ENCODE assay signal across 16 cellular contexts in genomic region chr3:15553749-15554148, GRCh38. TPM values are rescaled to one million over a fixed set of nuclear protein-coding genes. Genes with fewer than 3 reads are reported as not detected.
DNase-seq lines count a peak whose midpoint lies in the region; ATAC-seq, FAIRE-seq and TF ChIP-seq lines count a peak whose summit lies in the region.
"Had no signal": no experiment of that assay in that cellular context is flagged by ENCODE, and none has a peak within 500 bp of the region (broad histone marks: within the 10 kb centered on the region; RNA-seq: fewer than 3 reads in every experiment).

No MANE protein-coding gene starts in this region.

- no peak overlapping the region for H4K12ac ChIP-seq in trophoblast cell (ENCODE audit: low read depth, low read length)

- H4K8ac ChIP-seq in trophoblast cell (ENCODE audit: low read depth, low read length): no peak overlapping the region

- H3K79me2 ChIP-seq in HepG2 (ENCODE audit: insufficient read depth, low read length) (no peaks in the 10 kb centered on the region), trophoblast cell (ENCODE audit: control insufficient read depth, insufficient read depth, low read length, poor library complexity) (no peaks in the 10 kb centered on the region)

- no peak overlapping the region for H3K14ac ChIP-seq in trophoblast cell (ENCODE audit: low read length)

- peaks cover 2% of the 10 kb centered on the region for H3K79me1 ChIP-seq in trophoblast cell (ENCODE audit: low read length)

- H2AFZ ChIP-seq in HepG2 (ENCODE audit: low read length) (no peak overlapping the region), trophoblast cell (ENCODE audit: insufficient read depth, low read length, poor library complexity) (no peak overlapping the region)

- no peaks in the 10 kb centered on the region for H4K20me1 ChIP-seq in HepG2 (ENCODE audit: insufficient read depth, low read length)

- H3K27me3 ChIP-seq in HepG2 (ENCODE audit: control insufficient read depth in 1 of 2, insufficient read depth in 2 of 2, low read length in 2 of 2): no peaks in the 10 kb centered on the region
- no peaks in the 10 kb centered on the region for H3K27me3 ChIP-seq in trophoblast cell (ENCODE audit: insufficient read depth, low read length)
- H3K27me3 ChIP-seq: BLaER1 had no signal

- peak overlapping the region; percentile 33 for H3K23ac ChIP-seq in trophoblast cell (ENCODE audit: low read length)

- H4K91ac ChIP-seq in trophoblast cell (ENCODE audit: low read depth, low read length): no peak overlapping the region

- POLR2A ChIA-PET in HepG2 (lab: Yijun Ruan, JAX) (interaction anchor here (0.6 to 0.9 kb wide), 3 partner anchors 48 to 348 kb away, joined by 3 read pairs; partner anchors contain the start of genes BTD, CAPN7 and METTL6), MCF 10A (lab: Yijun Ruan, JAX) (no interaction called here)

- TF ChIP-seq CTCF in HepG2 (CRISPR knock-in tag; IDR thresholded peaks at IDR 0.05): no peak
- no peak for TF ChIP-seq CTCF in MCF 10A (IDR thresholded peaks at IDR 0.05; ENCODE audit: unreplicated experiment)

- peaks cover 9% of the 10 kb centered on the region for H3K36me3 Mint-ChIP-seq in activated naive CD8-positive, alpha-beta T cell treated with anti-CD3 and anti-CD28 coated beads for 36 hours
- peaks cover 5% of the 10 kb centered on the region for H3K36me3 Mint-ChIP-seq in activated naive CD8-positive, alpha-beta T cell treated with anti-CD3 and anti-CD28 coated beads, Interleukin-2, amount 50 U/mL, for 24 hours (ENCODE audit: low read depth)
- peaks cover 4% of the 10 kb centered on the region for H3K36me3 Mint-ChIP-seq in MCF 10A (ENCODE audit: insufficient read depth, unreplicated experiment)

- H3K9me3 Mint-ChIP-seq in activated naive CD8-positive, alpha-beta T cell treated with anti-CD3 and anti-CD28 coated beads for 36 hours: no peaks in the 10 kb centered on the region
- H3K9me3 Mint-ChIP-seq in activated naive CD8-positive, alpha-beta T cell treated with anti-CD3 and anti-CD28 coated beads, Interleukin-2, amount 50 U/mL, for 24 hours: no peaks in the 10 kb centered on the region
- no peaks in the 10 kb centered on the region for H3K9me3 Mint-ChIP-seq in MCF 10A (ENCODE audit: unreplicated experiment)
- H3K9me3 Mint-ChIP-seq: CD8-positive, alpha-beta memory T cell had no signal

- H3K4me1 Mint-ChIP-seq in activated naive CD8-positive, alpha-beta T cell treated with anti-CD3 and anti-CD28 coated beads for 36 hours: peaks cover 21% of the 10 kb centered on the region
- peaks cover 17% of the 10 kb centered on the region for H3K4me1 Mint-ChIP-seq in activated naive CD8-positive, alpha-beta T cell treated with anti-CD3 and anti-CD28 coated beads, Interleukin-2, amount 50 U/mL, for 24 hours
- peaks cover 5% of the 10 kb centered on the region for H3K4me1 Mint-ChIP-seq in MCF 10A (ENCODE audit: insufficient read depth, unreplicated experiment)

- H3K4ac ChIP-seq in trophoblast cell (ENCODE audit: low read depth, low read length): no peak overlapping the region

- no peaks in the 10 kb centered on the region for H3K9me3 ChIP-seq in HepG2 (ENCODE audit: low read length)
- no peaks in the 10 kb centered on the region for H3K9me3 ChIP-seq in trophoblast cell (ENCODE audit: insufficient read depth, low read depth, low read length)
- H3K9me3 ChIP-seq: Caco-2 had no signal

- BruUV-seq in HepG2 (replicated peaks; lab: Mats Ljungman, UMichigan) (no TSS peak), MCF 10A (replicated peaks; lab: Mats Ljungman, UMichigan) (no TSS peak)

- TF ChIP-seq POLR2A in HepG2 (IDR thresholded peaks at IDR 0.05; ENCODE audit: insufficient read depth in 1 of 2, low read depth in 2 of 2, low read length in 2 of 2): no peak

- in situ Hi-C loops in HepG2 (cut with HindIII; ENCODE audit: extremely low pct_ligation_motif_present, low pct_unique_long_range_greater_than_20kb): no loop called here

- H3K27ac Mint-ChIP-seq in activated naive CD8-positive, alpha-beta T cell treated with anti-CD3 and anti-CD28 coated beads for 36 hours: peak overlapping the region; percentile 44
- no peak overlapping the region for H3K27ac Mint-ChIP-seq in activated naive CD8-positive, alpha-beta T cell treated with anti-CD3 and anti-CD28 coated beads, Interleukin-2, amount 50 U/mL, for 24 hours
- no peak overlapping the region for H3K27ac Mint-ChIP-seq in MCF 10A (ENCODE audit: low read depth, unreplicated experiment)

- no peak overlapping the region for H2BK120ac ChIP-seq in trophoblast cell (ENCODE audit: insufficient read depth, low read length, poor library complexity)

- intact Hi-C loops in HepG2 (cut with micrococcal nuclease; ENCODE audit: unreplicated experiment) (loop anchor here (10.0 kb wide), 1 partner anchor 349 kb away; the partner anchor contains the start of gene CAPN7), MCF 10A (cut with micrococcal nuclease) (no loop called here)

- H3K36me3 ChIP-seq in HepG2 (replicated peaks in 1 of 2; ENCODE audit: control insufficient read depth in 1 of 2, insufficient read depth in 2 of 2, low read length in 2 of 2) (no peaks in the 10 kb centered on the region; a peak in 1 of 5 replicates), trophoblast cell (ENCODE audit: control insufficient read depth in 1 of 2, insufficient read depth in 2 of 2, low read length in 2 of 2) (no peaks in the 10 kb centered on the region)

- no peak overlapping the region for H3K4me3 Mint-ChIP-seq in activated naive CD8-positive, alpha-beta T cell treated with anti-CD3 and anti-CD28 coated beads for 36 hours
- no peak overlapping the region for H3K4me3 Mint-ChIP-seq in activated naive CD8-positive, alpha-beta T cell treated with anti-CD3 and anti-CD28 coated beads, Interleukin-2, amount 50 U/mL, for 24 hours
- H3K4me3 Mint-ChIP-seq in MCF 10A (ENCODE audit: unreplicated experiment): no peak overlapping the region
- H3K4me3 Mint-ChIP-seq: CD8-positive, alpha-beta memory T cell had no signal

- H3K4me1 ChIP-seq in HepG2 (ENCODE audit: insufficient read depth, low read length) (peaks cover 37% of the 10 kb centered on the region), trophoblast cell (ENCODE audit: control insufficient read depth in 1 of 2, insufficient read depth in 2 of 2, low read length in 2 of 2) (peaks cover 0 to 3% of the 10 kb centered on the region in 2 experiments)

- H3K9ac ChIP-seq in HepG2 (ENCODE audit: insufficient read depth, low read depth, low read length) (no peak overlapping the region), trophoblast cell (ENCODE audit: low read length) (no peak overlapping the region)
- H3K9ac ChIP-seq: BLaER1 had no signal

- H2BK12ac ChIP-seq in trophoblast cell (ENCODE audit: low read length): no peak overlapping the region

- H3K27ac ChIP-seq in HepG2 (ENCODE audit: extremely low read length, insufficient read depth, low read length) (peak overlapping the region; percentile 46), trophoblast cell (ENCODE audit: low read depth, low read length) (no peak overlapping the region)
- H3K27ac ChIP-seq: BLaER1 had no signal

- no peak for TF ChIP-seq EP300 in HepG2 (IDR thresholded peaks at IDR 0.05; ENCODE audit: low read depth in 2 of 2, low read length in 2 of 2)
- no peak for TF ChIP-seq EP300 in HepG2 (CRISPR knock-in tag; IDR thresholded peaks at IDR 0.05; ENCODE audit: borderline replicate concordance)

- H3K4me3 ChIP-seq in HepG2 (replicated peaks in 1 of 3; ENCODE audit: insufficient read depth in 1 of 3, low read depth in 2 of 3, low read length in 3 of 3) (no peak overlapping the region), trophoblast cell (ENCODE audit: low read depth, low read length) (no peak overlapping the region)
- H3K4me3 ChIP-seq: BLaER1 had no signal

- H3K4me2 ChIP-seq in HepG2 (ENCODE audit: low read depth, low read length) (peak overlapping the region; percentile 49), trophoblast cell (ENCODE audit: low read length) (no peak overlapping the region)
- H3K4me2 ChIP-seq: BLaER1 had no signal

- no peak overlapping the region for H2AK5ac ChIP-seq in trophoblast cell (ENCODE audit: low read length)

- H2BK5ac ChIP-seq in trophoblast cell (ENCODE audit: low read depth, low read length, poor library complexity): no peak overlapping the region

- ATAC-seq in activated naive CD8-positive, alpha-beta T cell treated with anti-CD3 and anti-CD28 coated beads, Interleukin-2, amount 50 U/mL, for 24 hours: no peak
- peak; percentile 94 for ATAC-seq in HepG2

- CTCF ChIA-PET in HepG2 (lab: Yijun Ruan, JAX; ENCODE audit: low intra/inter-chr PET ratio, low total read pairs): no interaction called here
- CTCF ChIA-PET in MCF 10A (lab: Yijun Ruan, JAX): interaction anchor here (1.5 kb wide), 1 partner anchor 11 kb away, joined by 3 read pairs; no protein-coding TSS in a partner anchor

- DNase-seq in activated naive CD8-positive, alpha-beta T cell treated with anti-CD3 and anti-CD28 coated beads for 36 hours: no peak
- no peak for DNase-seq in activated naive CD8-positive, alpha-beta T cell treated with anti-CD3 and anti-CD28 coated beads, Interleukin-2, amount 50 U/mL, for 24 hours
- DNase-seq in HepG2 (ENCODE audit: low spot score): peak; percentile 55
- DNase-seq in trophoblast cell: peak in 1 of 2 donors; percentile 56
- DNase-seq in GM03348 (ENCODE audit: low spot score): no peak
- DNase-seq in NCI-H2196 treated with DMSO at 0.1 percent for 48 hours (lab: John Stamatoyannopoulos, UW; ENCODE audit: unreplicated experiment): no peak
- DNase-seq in stimulated activated CD4-positive, alpha-beta T cell treated with anti-CD3 and anti-CD28 coated beads, Interleukin-1b, Interleukin-23, amount 100 ng/mL, for 48 hours: no peak
- DNase-seq in MCF 10A (ENCODE audit: unreplicated experiment): no peak
- DNase-seq: 8988T; AML-193; Caco-2; CD8-positive, alpha-beta memory T cell; GF-D8; HCEC 1CT had no signal

- WGBS in HepG2 (ENCODE audit: low lambda C conversion rate): 13% methylated on average over 3 of the region's 3 CpGs
- WGBS in trophoblast cell (ENCODE audit: extremely low coverage, insufficient coverage, insufficient read length): no CpG with 5 or more reads among the region's 3 CpGs

- H3K27me3 Mint-ChIP-seq in activated naive CD8-positive, alpha-beta T cell treated with anti-CD3 and anti-CD28 coated beads for 36 hours: no peaks in the 10 kb centered on the region
- H3K27me3 Mint-ChIP-seq in activated naive CD8-positive, alpha-beta T cell treated with anti-CD3 and anti-CD28 coated beads, Interleukin-2, amount 50 U/mL, for 24 hours: no peaks in the 10 kb centered on the region
- H3K27me3 Mint-ChIP-seq in MCF 10A (ENCODE audit: insufficient read depth, unreplicated experiment): no peaks in the 10 kb centered on the region
- H3K27me3 Mint-ChIP-seq: CD8-positive, alpha-beta memory T cell had no signal

- FAIRE-seq in HepG2 (lab: Jason Lieb, UNC): peak; percentile 52

- no peak overlapping the region for H3K18ac ChIP-seq in trophoblast cell (ENCODE audit: low read length)

- TF ChIP-seq RAD21 in HepG2 (CRISPR knock-in tag; IDR thresholded peaks at IDR 0.05): no peak

RNA-seq across cellular contexts. Expression of gene COLQ, which starts 32.2 kb away (rescaled TPM):
- under 1 TPM; 0.48 to 0.74 TPM for total RNA-seq in activated naive CD8-positive, alpha-beta T cell treated with anti-CD3 and anti-CD28 coated beads for 36 hours
- total RNA-seq in HepG2 (2016; rRNA removed; fragmentation: Illumina TruSeq; extraction: Trizol): 0.31 TPM in 1 of 2 replicates, not detected in the other
- total RNA-seq in HepG2 (2016; cell fraction: cytosol; rRNA removed; fragmentation: Illumina TruSeq; extraction: Trizol; ENCODE audit: low read depth): not detected in 2 replicates
- total RNA-seq in HepG2 (2016; cell fraction: insoluble cytoplasmic fraction; rRNA removed; fragmentation: Illumina TruSeq; extraction: Trizol): 0.19 TPM in 1 of 2 replicates, not detected in the other
- total RNA-seq in HepG2 (2016; cell fraction: membrane; rRNA removed; fragmentation: Illumina TruSeq; extraction: Trizol): 0.06 and 0.14 TPM in 2 replicates
- total RNA-seq in HepG2 (2016; cell fraction: nucleus; rRNA removed; fragmentation: Illumina TruSeq; extraction: Trizol): 0.96 and 1.6 TPM in 2 replicates
- 0.46 and 0.52 TPM in 2 replicates for polyA plus RNA-seq in HepG2 (2011; rRNA removed)
- 0.13 and 0.19 TPM in 2 replicates for polyA plus RNA-seq in HepG2 (2011; cell fraction: cytosol; rRNA removed)
- polyA plus RNA-seq in HepG2 (2011; cell fraction: nucleus; rRNA removed): 3.7 and 4.0 TPM in 2 replicates
- polyA plus RNA-seq in HepG2 (2012): 0.28 and 0.35 TPM in 2 replicates
- not detected in 2 replicates for polyA plus RNA-seq in HepG2 (2016; cell fraction: cytosol; fragmentation: Illumina TruSeq; extraction: Trizol; ENCODE audit: low read depth)
- 0.10 TPM in 1 of 2 replicates, not detected in the other for polyA plus RNA-seq in HepG2 (2016; cell fraction: insoluble cytoplasmic fraction; fragmentation: Illumina TruSeq; extraction: Trizol; ENCODE audit: low read depth)
- polyA plus RNA-seq in HepG2 (2016; cell fraction: membrane; fragmentation: Illumina TruSeq; extraction: Trizol; ENCODE audit: low read depth): 0.26 TPM in 1 of 2 replicates, not detected in the other
- polyA plus RNA-seq in HepG2 (2016; cell fraction: nucleus; fragmentation: Illumina TruSeq; extraction: Trizol; ENCODE audit: insufficient read depth, low read depth): 0.48 and 0.65 TPM in 2 replicates
- 0.26 and 0.42 TPM in 2 replicates for polyA minus RNA-seq in HepG2 (2011; rRNA and poly(A)+ RNA removed; ENCODE audit: low replicate concordance)
- not detected in 2 replicates for polyA minus RNA-seq in HepG2 (2011; cell fraction: cytosol; rRNA and poly(A)+ RNA removed)
- 1.0 and 2.9 TPM in 2 replicates for polyA minus RNA-seq in HepG2 (2011; cell fraction: nucleus; rRNA and poly(A)+ RNA removed)
- polyA plus RNA-seq in trophoblast cell (2013): 1.1 and 1.3 TPM in 2 replicates
- total RNA-seq in MCF 10A (2022): 0.44 and 1.4 TPM in 2 replicates
- total RNA-seq: Caco-2, H4 had no signal

RNA-seq across cellular contexts. Expression of gene HACL1, which starts 47.6 kb away (rescaled TPM):
- 10 to 100 TPM; 23.0 to 23.3 TPM for total RNA-seq in activated naive CD8-positive, alpha-beta T cell treated with anti-CD3 and anti-CD28 coated beads for 36 hours
- total RNA-seq in HepG2 (2016; rRNA removed; fragmentation: Illumina TruSeq; extraction: Trizol): 25.7 and 32.0 TPM in 2 replicates
- total RNA-seq in HepG2 (2016; cell fraction: cytosol; rRNA removed; fragmentation: Illumina TruSeq; extraction: Trizol; ENCODE audit: low read depth): 5.1 and 7.6 TPM in 2 replicates
- total RNA-seq in HepG2 (2016; cell fraction: insoluble cytoplasmic fraction; rRNA removed; fragmentation: Illumina TruSeq; extraction: Trizol): 25.8 and 31.8 TPM in 2 replicates
- 7.5 and 7.7 TPM in 2 replicates for total RNA-seq in HepG2 (2016; cell fraction: membrane; rRNA removed; fragmentation: Illumina TruSeq; extraction: Trizol)
- 20.6 and 21.9 TPM in 2 replicates for total RNA-seq in HepG2 (2016; cell fraction: nucleus; rRNA removed; fragmentation: Illumina TruSeq; extraction: Trizol)
- polyA plus RNA-seq in HepG2 (2011; rRNA removed): 22.1 and 25.7 TPM in 2 replicates
- polyA plus RNA-seq in HepG2 (2011; cell fraction: cytosol; rRNA removed): 18.1 and 18.3 TPM in 2 replicates
- 14.0 and 16.9 TPM in 2 replicates for polyA plus RNA-seq in HepG2 (2011; cell fraction: nucleus; rRNA removed)
- polyA plus RNA-seq in HepG2 (2012): 12.0 and 17.7 TPM in 2 replicates
- polyA plus RNA-seq in HepG2 (2016; cell fraction: cytosol; fragmentation: Illumina TruSeq; extraction: Trizol; ENCODE audit: low read depth): 2.3 and 2.6 TPM in 2 replicates
- 20.8 and 23.2 TPM in 2 replicates for polyA plus RNA-seq in HepG2 (2016; cell fraction: insoluble cytoplasmic fraction; fragmentation: Illumina TruSeq; extraction: Trizol; ENCODE audit: low read depth)
- 4.0 and 4.1 TPM in 2 replicates for polyA plus RNA-seq in HepG2 (2016; cell fraction: membrane; fragmentation: Illumina TruSeq; extraction: Trizol; ENCODE audit: low read depth)
- 13.2 and 15.6 TPM in 2 replicates for polyA plus RNA-seq in HepG2 (2016; cell fraction: nucleus; fragmentation: Illumina TruSeq; extraction: Trizol; ENCODE audit: insufficient read depth, low read depth)
- 39.5 and 56.3 TPM in 2 replicates for polyA minus RNA-seq in HepG2 (2011; rRNA and poly(A)+ RNA removed; ENCODE audit: low replicate concordance)
- polyA minus RNA-seq in HepG2 (2011; cell fraction: cytosol; rRNA and poly(A)+ RNA removed): 11.1 and 11.2 TPM in 2 replicates
- 51.2 and 57.7 TPM in 2 replicates for polyA minus RNA-seq in HepG2 (2011; cell fraction: nucleus; rRNA and poly(A)+ RNA removed)
- 18.1 and 19.7 TPM in 2 replicates for polyA plus RNA-seq in trophoblast cell (2013)
- 19.6 and 21.0 TPM in 2 replicates for total RNA-seq in MCF 10A (2022)

RNA-seq across cellular contexts. Expression of gene BTD, which starts 47.8 kb away (rescaled TPM):
- 1 to 10 TPM; 2.2 to 2.7 TPM for total RNA-seq in activated naive CD8-positive, alpha-beta T cell treated with anti-CD3 and anti-CD28 coated beads for 36 hours
- total RNA-seq in HepG2 (2016; rRNA removed; fragmentation: Illumina TruSeq; extraction: Trizol): 12.4 and 15.7 TPM in 2 replicates
- 3.3 and 4.1 TPM in 2 replicates for total RNA-seq in HepG2 (2016; cell fraction: cytosol; rRNA removed; fragmentation: Illumina TruSeq; extraction: Trizol; ENCODE audit: low read depth)
- 10.3 and 17.5 TPM in 2 replicates for total RNA-seq in HepG2 (2016; cell fraction: insoluble cytoplasmic fraction; rRNA removed; fragmentation: Illumina TruSeq; extraction: Trizol)
- 5.8 and 6.0 TPM in 2 replicates for total RNA-seq in HepG2 (2016; cell fraction: membrane; rRNA removed; fragmentation: Illumina TruSeq; extraction: Trizol)
- 16.3 and 19.1 TPM in 2 replicates for total RNA-seq in HepG2 (2016; cell fraction: nucleus; rRNA removed; fragmentation: Illumina TruSeq; extraction: Trizol)
- 35.3 and 35.5 TPM in 2 replicates for polyA plus RNA-seq in HepG2 (2011; rRNA removed)
- polyA plus RNA-seq in HepG2 (2011; cell fraction: cytosol; rRNA removed): 34.6 and 45.8 TPM in 2 replicates
- polyA plus RNA-seq in HepG2 (2011; cell fraction: nucleus; rRNA removed): 16.5 and 18.2 TPM in 2 replicates
- polyA plus RNA-seq in HepG2 (2012): 26.8 and 28.2 TPM in 2 replicates
- polyA plus RNA-seq in HepG2 (2016; cell fraction: cytosol; fragmentation: Illumina TruSeq; extraction: Trizol; ENCODE audit: low read depth): 3.9 TPM in 2 replicates
- polyA plus RNA-seq in HepG2 (2016; cell fraction: insoluble cytoplasmic fraction; fragmentation: Illumina TruSeq; extraction: Trizol; ENCODE audit: low read depth): 9.1 TPM in 2 replicates
- 4.9 and 5.9 TPM in 2 replicates for polyA plus RNA-seq in HepG2 (2016; cell fraction: membrane; fragmentation: Illumina TruSeq; extraction: Trizol; ENCODE audit: low read depth)
- polyA plus RNA-seq in HepG2 (2016; cell fraction: nucleus; fragmentation: Illumina TruSeq; extraction: Trizol; ENCODE audit: insufficient read depth, low read depth): 20.7 and 21.2 TPM in 2 replicates
- polyA minus RNA-seq in HepG2 (2011; rRNA and poly(A)+ RNA removed; ENCODE audit: low replicate concordance): 41.5 and 57.7 TPM in 2 replicates
- 17.9 and 21.0 TPM in 2 replicates for polyA minus RNA-seq in HepG2 (2011; cell fraction: cytosol; rRNA and poly(A)+ RNA removed)
- 28.2 and 36.6 TPM in 2 replicates for polyA minus RNA-seq in HepG2 (2011; cell fraction: nucleus; rRNA and poly(A)+ RNA removed)
- 15.6 and 17.3 TPM in 2 replicates for polyA plus RNA-seq in trophoblast cell (2013)
- 5.9 and 7.2 TPM in 2 replicates for total RNA-seq in MCF 10A (2022)
